Comparison of ENCODE assay signal across 19 cellular contexts in the genomic region with DNA sequence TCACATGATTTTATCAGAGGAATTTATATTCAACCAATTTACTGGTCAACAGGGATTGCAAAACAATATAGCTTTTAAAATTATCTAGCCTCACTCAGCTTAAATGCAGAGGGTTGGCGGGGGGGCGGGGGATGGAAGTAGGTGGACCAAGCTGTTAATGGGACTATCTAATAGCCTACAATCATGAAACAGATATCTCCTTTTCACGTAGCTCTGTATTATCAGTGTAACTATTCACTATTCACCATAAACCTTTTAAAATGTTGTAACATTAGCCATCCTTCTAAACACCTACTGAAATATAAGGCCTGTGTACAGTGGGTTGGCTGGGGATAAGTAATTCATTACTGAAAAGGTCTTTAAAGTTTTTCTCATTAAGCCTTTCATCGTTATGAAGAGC.
"Had no signal": no experiment of that assay in that cellular context is flagged by ENCODE, and none has a peak within 500 bp of the region (broad histone marks: within the 10 kb centered on the region; RNA-seq: fewer than 3 reads in every experiment).

No MANE protein-coding gene starts in this region.

- DNase-seq: IMR-90, Karpas-422, KG1, MM.1S, NCI-H1092 treated with DMSO at 0.1 percent for 48 hours, NCI-H1436, NCI-H187, NCI-H2029, NCI-H2081 treated with DMSO at 0.1 percent for 48 hours, NCI-H2171, NCI-H345, NCI-H446 treated with DMSO at 0.1 percent for 48 hours, NCI-H510A treated with DMSO at 0.1 percent for 48 hours, NCI-H526, Right ventricle myocardium superior, RPMI8226, SIG-M5 had no signal

- FAIRE-seq: HepG2, RCC 7860 had no signal

- ATAC-seq: HepG2 had no signal
